Comparison of ENCODE assay signal across 24 cellular contexts in genomic region chr3:11364181-11364580, GRCh38.
DNase-seq lines count a peak whose midpoint lies in the region; ATAC-seq and TF ChIP-seq lines count a peak whose summit lies in the region.
"Had no signal": no experiment of that assay in that cellular context is flagged by ENCODE, and none has a peak within 500 bp of the region (broad histone marks: within the 10 kb centered on the region; RNA-seq: fewer than 3 reads in every experiment).

No MANE protein-coding gene starts in this region.

- DNase-seq in T-helper 2 cell treated with Interferon-gamma antibody and Interleukin-4, amounts not matched to agents 5 μg/mL and 100 μg/mL, for 36 hours (ENCODE audit: low spot score), result no peak
- no peak for DNase-seq in T-helper 2 cell
- DNase-seq in GM03348 (ENCODE audit: low spot score), result peak; percentile 58
- DNase-seq in caudate nucleus (lab: John Stamatoyannopoulos, UW), result no peak
- no peak for DNase-seq in effector CD8-positive, alpha-beta T cell (lab: John Stamatoyannopoulos, UW)
- DNase-seq in left ventricle myocardium superior, result no peak
- DNase-seq in H4 (ENCODE audit: low spot score), result no peak
- DNase-seq: 8988T; amniotic stem cell; DMS153; foreskin keratinocyte; NCI-H187; NCI-H345; PC-9; posterior cingulate gyrus; stimulated activated CD4-positive, alpha-beta T cell treated with anti-CD3 and anti-CD28 coated beads, Interleukin-4, amount 100 ng/mL, for 1 hour had no signal

- H3K4me3 Mint-ChIP-seq in T-helper 2 cell treated with Interferon-gamma antibody and Interleukin-4, amounts not matched to agents 5 μg/mL and 100 μg/mL, for 36 hours, result no peak overlapping the region
- no peak overlapping the region for H3K4me3 Mint-ChIP-seq in nephron
- H3K4me3 Mint-ChIP-seq: CD4-positive, CD25-positive, alpha-beta regulatory T cell; central memory CD8-positive, alpha-beta T cell; memory B cell; natural killer cell treated with Interleukin-12 subunit alpha and Interleukin-12 subunit beta and Interleukin-15 and Interleukin-18, amount 100 ng/mL, for 72 hours; WTC11 had no signal

- peak overlapping the region; percentile 55 for H3K27ac Mint-ChIP-seq in T-helper 2 cell treated with Interferon-gamma antibody and Interleukin-4, amounts not matched to agents 5 μg/mL and 100 μg/mL, for 36 hours
- H3K27ac Mint-ChIP-seq in nephron, result peak overlapping the region; percentile 15 to 51 (median 38)
- H3K27ac Mint-ChIP-seq: memory B cell; natural killer cell treated with Interleukin-12 subunit alpha and Interleukin-12 subunit beta and Interleukin-15 and Interleukin-18, amount 100 ng/mL, for 72 hours; WTC11 had no signal

- peaks cover 23% of the 10 kb centered on the region for H3K4me1 Mint-ChIP-seq in T-helper 2 cell treated with Interferon-gamma antibody and Interleukin-4, amounts not matched to agents 5 μg/mL and 100 μg/mL, for 36 hours (ENCODE audit: low read depth)
- peaks cover 27% of the 10 kb centered on the region for H3K4me1 Mint-ChIP-seq in nephron
- H3K4me1 Mint-ChIP-seq: central memory CD8-positive, alpha-beta T cell; memory B cell had no signal

- no peak for TF ChIP-seq CTCF in nephron (IDR thresholded peaks at IDR 0.05; ENCODE audit: unreplicated experiment in 3 of 3)

- ATAC-seq in left ventricle myocardium superior, result no peak
- ATAC-seq: foreskin keratinocyte; natural killer cell treated with Interleukin-12 subunit alpha and Interleukin-12 subunit beta and Interleukin-15 and Interleukin-18, amount 100 ng/mL, for 72 hours; WTC11 had no signal

- no peaks in the 10 kb centered on the region for H3K9me3 Mint-ChIP-seq in T-helper 2 cell treated with Interferon-gamma antibody and Interleukin-4, amounts not matched to agents 5 μg/mL and 100 μg/mL, for 36 hours
- H3K9me3 Mint-ChIP-seq in nephron, result no peaks in the 10 kb centered on the region
- H3K9me3 Mint-ChIP-seq: CD4-positive, CD25-positive, alpha-beta regulatory T cell; central memory CD8-positive, alpha-beta T cell; memory B cell; natural killer cell treated with Interleukin-12 subunit alpha and Interleukin-12 subunit beta and Interleukin-15 and Interleukin-18, amount 100 ng/mL, for 72 hours; WTC11 had no signal

- H3K36me3 Mint-ChIP-seq in T-helper 2 cell treated with Interferon-gamma antibody and Interleukin-4, amounts not matched to agents 5 μg/mL and 100 μg/mL, for 36 hours (ENCODE audit: low read depth), result peaks cover 54% of the 10 kb centered on the region
- H3K36me3 Mint-ChIP-seq in nephron (ENCODE audit: low read depth), result peaks cover 47% of the 10 kb centered on the region

- intact Hi-C loops in left ventricle myocardium superior (cut with micrococcal nuclease), result no loop called here

- no peaks in the 10 kb centered on the region for H3K27me3 Mint-ChIP-seq in T-helper 2 cell treated with Interferon-gamma antibody and Interleukin-4, amounts not matched to agents 5 μg/mL and 100 μg/mL, for 36 hours (ENCODE audit: low read depth)
- H3K27me3 Mint-ChIP-seq in nephron (ENCODE audit: low read depth), result no peaks in the 10 kb centered on the region
- H3K27me3 Mint-ChIP-seq: CD4-positive, CD25-positive, alpha-beta regulatory T cell; central memory CD8-positive, alpha-beta T cell; memory B cell; natural killer cell treated with Interleukin-12 subunit alpha and Interleukin-12 subunit beta and Interleukin-15 and Interleukin-18, amount 100 ng/mL, for 72 hours had no signal

- H3K27ac ChIP-seq in caudate nucleus (ENCODE audit: low read depth, low read length), result peak overlapping the region; percentile 67
- H3K27ac ChIP-seq: foreskin keratinocyte, HL-60, PC-9, skin epidermis had no signal
